In genomic region chr11:122102426-122102825, GRCh38 we compare ENCODE assay signal across 11 cellular contexts. TPM values are rescaled to one million over a fixed set of nuclear protein-coding genes. Genes with fewer than 3 reads are reported as not detected.
DNase-seq lines count a peak whose midpoint lies in the region; TF ChIP-seq lines count a peak whose summit lies in the region.
"Had no signal": no experiment of that assay in that cellular context is flagged by ENCODE, and none has a peak within 500 bp of the region (broad histone marks: within the 10 kb centered on the region; RNA-seq: fewer than 3 reads in every experiment).

No MANE protein-coding gene starts in this region.

- peak overlapping the region; percentile 15; the same call in 1 of the 2 replicates for H3K9ac ChIP-seq in HUES64 (ENCODE audit: low read depth, low read length)

- no peak for TF ChIP-seq CTCF in thyroid gland (IDR thresholded peaks at IDR 0.05)

- H3K4me1 ChIP-seq in HUES64 (ENCODE audit: insufficient read depth, low read length) (peaks cover 40% of the 10 kb centered on the region), muscle layer of duodenum (ENCODE audit: control insufficient read depth in 1 of 2, insufficient read depth in 2 of 2, low read length in 2 of 2) (peaks cover 5% of the 10 kb centered on the region in 2 donors), thyroid gland (peaks cover 0 to 5% of the 10 kb centered on the region in 2 donors)

- no peak for TF ChIP-seq POLR2A in thyroid gland (IDR thresholded peaks at IDR 0.05)

- H3K4me3 ChIP-seq in HUES64 (ENCODE audit: low read length), result peak overlapping the region; percentile 56; the same call in 1 of the 2 replicates
- H3K4me3 ChIP-seq in muscle layer of duodenum (ENCODE audit: low read depth in 1 of 2, low read length in 2 of 2), result peak overlapping the region in 1 of 2 donors; percentile 77
- H3K4me3 ChIP-seq in thyroid gland (replicated peaks in 1 of 3), result no peak overlapping the region
- H3K4me3 ChIP-seq: PC-9 had no signal

- WGBS in HUES64, result 89% methylated on average over 4 of the region's 4 CpGs
- 83 to 91% methylated on average over 4 of the region's 4 CpGs for WGBS in thyroid gland, 2 donors

- H3K27me3 ChIP-seq in HUES64 (ENCODE audit: insufficient read depth, low read length), result peaks cover 37% of the 10 kb centered on the region
- no peaks in the 10 kb centered on the region for H3K27me3 ChIP-seq in muscle layer of duodenum (ENCODE audit: low read depth, low read length)
- no peaks in the 10 kb centered on the region for H3K27me3 ChIP-seq in thyroid gland
- H3K27me3 ChIP-seq: foreskin keratinocyte had no signal

- H3K9me3 ChIP-seq in HUES64 (ENCODE audit: insufficient read depth, low read depth, low read length) (no peaks in the 10 kb centered on the region), muscle layer of duodenum (ENCODE audit: control insufficient read depth in 1 of 2, low read length in 2 of 2) (no peaks in the 10 kb centered on the region), thyroid gland (no peaks in the 10 kb centered on the region)

- no peaks in the 10 kb centered on the region for H3K36me3 ChIP-seq in HUES64 (ENCODE audit: insufficient read depth, low read length)
- peaks cover 0 to 10% of the 10 kb centered on the region in 2 donors for H3K36me3 ChIP-seq in muscle layer of duodenum (ENCODE audit: control insufficient read depth in 1 of 2, insufficient read depth in 2 of 2, low read length in 2 of 2)
- no peaks in the 10 kb centered on the region for H3K36me3 ChIP-seq in thyroid gland

- DNase-seq in thyroid gland (no peak), iPS-NIHi7 (ENCODE audit: extremely low spot score) (no peak), RKO (ENCODE audit: low spot score) (no peak), nucleus accumbens (lab: John Stamatoyannopoulos, UW) (no peak)
- DNase-seq: PC-9; stimulated activated CD4-positive, alpha-beta T cell treated with anti-CD3 and anti-CD28 coated beads, Interleukin-2, amount 100 ng/mL, for 24 hours had no signal

- H3K27ac ChIP-seq in HUES64 (ENCODE audit: low read depth, low read length) (no peak overlapping the region), cingulate gyrus (ENCODE audit: low read depth, low read length) (peak overlapping the region; percentile 96), muscle layer of duodenum (ENCODE audit: low read length) (peak overlapping the region; percentile 90), thyroid gland (peak overlapping the region in 2 of 3 donors; percentile 93 to 94)
- H3K27ac ChIP-seq: PC-9 had no signal

- intact Hi-C loops in thyroid gland (cut with DNase I), result loop anchor here (5.0 kb wide), 2 partner anchors 105 to 445 kb away; no protein-coding TSS in a partner anchor

RNA-seq across cellular contexts. Expression of gene BLID, which starts 13.6 kb away (rescaled TPM):
- not detected for polyA plus RNA-seq in HUES64 (2013, experiment 1 of 2)
- polyA plus RNA-seq in HUES64 (2013, experiment 2 of 2), result not detected
- 10 to 100 TPM in 1 of 4 donors, 1 to 10 TPM in 3; 4.8 to 11.5 (median 7.4) TPM for total RNA-seq in thyroid gland
- total RNA-seq: T-helper 2 cell treated with Interferon-gamma antibody and Interleukin-4, amounts not matched to agents 100 ng/mL and 5 ng/mL, for 36 hours had no signal
- polyA plus RNA-seq: foreskin keratinocyte had no signal
